7 cellular contexts compared by ENCODE assay signal in genomic region chr4:2954358-2955185, GRCh38. TPM values are rescaled to one million over a fixed set of nuclear protein-coding genes. Genes with fewer than 3 reads are reported as not detected.
A peak's percentile ranks its signal among the peaks of the same experiment; 100 is the strongest.
DNase-seq lines count a peak whose midpoint lies in the region; ATAC-seq lines count a peak whose summit lies in the region.

No MANE protein-coding gene starts in this region.

- H3K36me3 Mint-ChIP-seq in naive B cell: peaks cover 21 to 23% of the 10 kb centered on the region in 2 donors

- no peaks in the 10 kb centered on the region for H3K9me3 Mint-ChIP-seq in naive B cell

- H3K4me3 Mint-ChIP-seq in naive B cell: no peak overlapping the region

- H3K27me3 Mint-ChIP-seq in naive B cell: no peaks in the 10 kb centered on the region

- peak overlapping the region in 5 of 6 donors; percentile 49 to 89 (median 83) for H3K27ac Mint-ChIP-seq in naive B cell

- peaks cover 5 to 19% (median 12%) of the 10 kb centered on the region in 3 donors for H3K4me1 Mint-ChIP-seq in naive B cell

- peak; percentile 87 for DNase-seq in activated CD8-positive, alpha-beta memory T cell treated with anti-CD3 and anti-CD28 coated beads, Interleukin-2, amount 50 U/mL, for 48 hours
- DNase-seq in naive B cell: no peak
- no peak for DNase-seq in mesenteric fat pad (ENCODE audit: low spot score)
- no peak for DNase-seq in AG08396 (ENCODE audit: low spot score)
- DNase-seq in superior temporal gyrus (ENCODE audit: extremely low spot score): no peak

- peak; percentile 52 for ATAC-seq in GM18861 (IDR thresholded peaks at IDR 0.05; ENCODE audit: unreplicated experiment)
- ATAC-seq in HG02981 (IDR thresholded peaks at IDR 0.05; ENCODE audit: unreplicated experiment): peak; percentile 60
- peak; percentile 64 to 72 for ATAC-seq in naive B cell (ENCODE audit: low read depth in 2 of 2)

RNA-seq across cellular contexts. Expression of gene NOP14, which starts 8.6 kb away (rescaled TPM):
- polyA plus RNA-seq in naive B cell (ENCODE audit: low read depth in 6 of 6): 10 to 100 TPM in 2 of 6 donors, 1 to 10 TPM in 3, under 1 TPM in 1; 0.73 to 17.7 (median 8.3) TPM
- 37.5 TPM for total RNA-seq in mesenteric fat pad

RNA-seq across cellular contexts. Expression of gene GRK4, which starts 8.8 kb away (rescaled TPM):
- polyA plus RNA-seq in naive B cell (ENCODE audit: low read depth in 6 of 6): 1 to 10 TPM in 2 of 6 donors, under 1 TPM in 3, not detected in 1; 0.86 to 1.8 (median 0.96) TPM
- total RNA-seq in mesenteric fat pad: 6.0 TPM
